9 cellular contexts compared by ENCODE assay signal in the genomic region with DNA sequence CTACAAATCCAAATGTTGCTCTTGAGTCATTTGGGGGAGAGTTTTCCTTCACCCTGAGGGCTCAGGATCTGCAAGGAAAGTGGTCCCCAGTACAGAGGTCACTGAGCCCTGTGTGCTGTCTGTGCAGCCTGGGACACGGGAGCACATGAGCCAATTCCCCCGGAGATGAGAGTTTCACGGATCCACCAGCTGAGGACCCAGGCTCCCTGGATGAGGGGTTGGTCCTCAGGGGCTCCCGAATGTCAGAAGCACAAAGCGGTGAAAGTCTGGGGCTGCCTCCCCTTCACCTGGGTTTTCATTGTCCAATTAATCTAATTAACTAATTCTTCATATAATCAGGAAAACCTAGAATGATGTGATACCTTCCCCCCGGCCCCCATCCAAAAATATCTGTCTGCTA. TPM values are rescaled to one million over a fixed set of nuclear protein-coding genes. Genes with fewer than 3 reads are reported as not detected.
"Had no signal": no experiment of that assay in that cellular context is flagged by ENCODE, and none has a peak within 500 bp of the region (broad histone marks: within the 10 kb centered on the region; RNA-seq: fewer than 3 reads in every experiment).

No MANE protein-coding gene starts in this region.

- ATAC-seq: GM23338, HCT116, HepG2 had no signal

- DNase-seq: H9, HFFc6 had no signal

- H3K27ac ChIP-seq: HL-60 had no signal

- H3K4me3 ChIP-seq: GM23338 had no signal

RNA-seq across cellular contexts. Expression of gene LILRB2, which starts 13.6 kb away (rescaled TPM):
- total RNA-seq: GM23338, H1, H9, HepG2, HFFc6, HT1080 had no signal
- polyA plus RNA-seq: GM23338, H1, HepG2 had no signal

RNA-seq across cellular contexts. Expression of gene LILRA5, which starts 18.4 kb away (rescaled TPM):
- total RNA-seq: GM23338, H1, H9, HepG2, HFFc6, HT1080 had no signal
- polyA plus RNA-seq: GM23338, H1, HepG2 had no signal

RNA-seq across cellular contexts. Expression of gene LILRB5, which starts 37.5 kb away (rescaled TPM):
- total RNA-seq: GM23338, H1, HepG2, HFFc6, HT1080 had no signal
- polyA plus RNA-seq: GM23338, HepG2, IgD-negative memory B cell had no signal

RNA-seq across cellular contexts. Expression of gene LILRA4, which starts 44.4 kb away (rescaled TPM):
- total RNA-seq: GM23338, H1, H9, HepG2, HFFc6, HT1080 had no signal
- polyA plus RNA-seq: GM23338, H1 had no signal

RNA-seq across cellular contexts. Expression of gene LILRA6, which starts 51.9 kb away (rescaled TPM):
- total RNA-seq: GM23338, H1, H9, HepG2, HFFc6, HT1080 had no signal
- polyA plus RNA-seq: GM23338, H1, HepG2 had no signal
